11 cellular contexts compared by ENCODE assay signal in the genomic region with DNA sequence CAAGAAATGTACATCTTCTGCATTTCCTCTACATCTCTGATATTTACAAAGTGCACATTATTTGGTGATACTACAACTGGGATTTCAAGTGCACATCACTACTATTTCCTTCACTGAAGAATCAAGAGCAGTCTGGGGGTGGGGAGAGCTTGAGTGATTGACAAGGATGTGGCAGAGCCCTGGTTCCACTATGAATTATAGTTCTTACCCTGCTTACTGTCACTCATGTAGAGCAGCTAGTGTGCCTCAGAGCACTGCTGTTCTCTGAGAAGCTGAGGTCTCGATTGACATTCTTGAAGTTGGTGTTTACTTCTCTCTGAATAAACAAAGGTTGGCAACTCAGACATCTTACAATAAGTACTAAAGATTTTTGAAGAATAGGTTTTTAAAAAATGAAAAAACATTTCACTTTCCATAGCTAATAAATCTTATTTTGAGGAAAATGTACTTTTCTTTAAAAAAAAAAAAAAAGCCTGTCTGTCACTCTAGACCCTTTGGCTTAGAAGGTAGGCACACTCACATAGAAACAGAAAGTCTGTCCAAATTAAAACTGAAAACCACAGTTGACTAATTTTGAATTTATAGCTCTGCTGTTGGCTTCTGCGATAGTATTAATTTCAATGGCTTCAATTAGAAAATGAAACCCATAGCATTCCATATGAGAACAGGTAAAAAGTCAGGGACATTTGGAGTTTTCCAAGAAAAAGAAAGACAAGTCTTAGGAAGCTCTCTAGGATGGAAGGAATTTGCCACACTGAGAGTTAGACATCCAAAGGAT. TPM values are rescaled to one million over a fixed set of nuclear protein-coding genes. Genes with fewer than 3 reads are reported as not detected.
DNase-seq lines count a peak whose midpoint lies in the region; ATAC-seq and TF ChIP-seq lines count a peak whose summit lies in the region.
"Had no signal": no experiment of that assay in that cellular context is flagged by ENCODE, and none has a peak within 500 bp of the region (broad histone marks: within the 10 kb centered on the region; RNA-seq: fewer than 3 reads in every experiment).

No MANE protein-coding gene starts in this region.

- peaks cover 9% of the 10 kb centered on the region in 2 donors for H3K4me1 Mint-ChIP-seq in stimulated activated naive B cell treated with anti-CD40 and anti-IgM and Interleukin-4, amounts not matched to agents 10 μg/mL and 1 μg/mL and 100 μg/mL, for 72 hours

- no peak for DNase-seq in activated naive CD4-positive, alpha-beta T cell treated with anti-CD3 and anti-CD28 coated beads, Interleukin-2, amount 50 U/mL, for 72 hours (ENCODE audit: low spot score in 2 of 2)
- DNase-seq in activated naive CD4-positive, alpha-beta T cell treated with anti-CD3 and anti-CD28 coated beads, Interleukin-2, amount 50 U/mL, for 16 hours = no peak
- DNase-seq in stimulated activated naive B cell treated with anti-CD40 and anti-IgM and Interleukin-4, amounts not matched to agents 10 μg/mL and 1 μg/mL and 100 μg/mL, for 72 hours = no peak
- DNase-seq in BE2C (no peak), NCI-H1694 (lab: John Stamatoyannopoulos, UW) (no peak)
- no peak for DNase-seq in activated T-cell treated with anti-CD3 and anti-CD28 coated beads, Interleukin-2, amount 50 U/mL, for 1 hour
- DNase-seq: NCI-H446, stomach had no signal

- no peak overlapping the region for H3K27ac Mint-ChIP-seq in activated naive CD4-positive, alpha-beta T cell treated with anti-CD3 and anti-CD28 coated beads, Interleukin-2, amount 50 U/mL, for 72 hours
- H3K27ac Mint-ChIP-seq in stimulated activated naive B cell treated with anti-CD40 and anti-IgM and Interleukin-4, amounts not matched to agents 10 μg/mL and 1 μg/mL and 100 μg/mL, for 72 hours = no peak overlapping the region
- H3K27ac Mint-ChIP-seq: memory B cell had no signal

- no peaks in the 10 kb centered on the region for H3K36me3 ChIP-seq in BE2C
- H3K36me3 ChIP-seq: stomach had no signal

- peaks cover 55 to 62% of the 10 kb centered on the region in 2 donors for H3K27me3 Mint-ChIP-seq in stimulated activated naive B cell treated with anti-CD40 and anti-IgM and Interleukin-4, amounts not matched to agents 10 μg/mL and 1 μg/mL and 100 μg/mL, for 72 hours

- no peaks in the 10 kb centered on the region for H3K4me1 ChIP-seq in BE2C

- H3K4me3 ChIP-seq in BE2C (ENCODE audit: low read depth, low read length) = no peak overlapping the region
- H3K4me3 ChIP-seq: stomach had no signal

- H3K4me3 Mint-ChIP-seq in stimulated activated naive B cell treated with anti-CD40 and anti-IgM and Interleukin-4, amounts not matched to agents 10 μg/mL and 1 μg/mL and 100 μg/mL, for 72 hours = no peak overlapping the region
- H3K4me3 Mint-ChIP-seq: memory B cell had no signal

- ATAC-seq in activated naive CD4-positive, alpha-beta T cell treated with anti-CD3 and anti-CD28 coated beads, Interleukin-2, amount 50 U/mL, for 72 hours = peak; percentile 70 to 88
- ATAC-seq in GM21825 (IDR thresholded peaks at IDR 0.05; ENCODE audit: unreplicated experiment) (peak; percentile 84), HG03280 (IDR thresholded peaks at IDR 0.05; ENCODE audit: unreplicated experiment) (peak; percentile 74)
- peak; percentile 79 to 92 for ATAC-seq in stimulated activated naive B cell treated with anti-CD40 and anti-IgM and Interleukin-4, amounts not matched to agents 10 μg/mL and 1 μg/mL and 100 μg/mL, for 72 hours (replicated peaks)

- peaks cover 6 to 8% of the 10 kb centered on the region in 2 donors for H3K9me3 Mint-ChIP-seq in activated naive CD4-positive, alpha-beta T cell treated with anti-CD3 and anti-CD28 coated beads, Interleukin-2, amount 50 U/mL, for 72 hours
- H3K9me3 Mint-ChIP-seq in stimulated activated naive B cell treated with anti-CD40 and anti-IgM and Interleukin-4, amounts not matched to agents 10 μg/mL and 1 μg/mL and 100 μg/mL, for 72 hours = peaks cover 5 to 7% of the 10 kb centered on the region in 2 donors

- H3K36me3 Mint-ChIP-seq in activated naive CD4-positive, alpha-beta T cell treated with anti-CD3 and anti-CD28 coated beads, Interleukin-2, amount 50 U/mL, for 72 hours = peaks cover 13 to 15% of the 10 kb centered on the region in 2 donors
- no peaks in the 10 kb centered on the region for H3K36me3 Mint-ChIP-seq in stimulated activated naive B cell treated with anti-CD40 and anti-IgM and Interleukin-4, amounts not matched to agents 10 μg/mL and 1 μg/mL and 100 μg/mL, for 72 hours
- H3K36me3 Mint-ChIP-seq: memory B cell had no signal

- H3K9me3 ChIP-seq in BE2C = no peaks in the 10 kb centered on the region

- peaks cover 31% of the 10 kb centered on the region for H3K27me3 ChIP-seq in BE2C

- TF ChIP-seq CTCF in BE2C (IDR thresholded peaks at IDR 0.05; ENCODE audit: low read depth, low read length) = no peak

RNA-seq across cellular contexts. Expression of a gene that starts 5.6 kb away (rescaled TPM):
- not detected for total RNA-seq in activated naive CD4-positive, alpha-beta T cell treated with anti-CD3 and anti-CD28 coated beads, Interleukin-2, amount 50 U/mL, for 72 hours
- polyA plus RNA-seq in BE2C (2012; ENCODE audit: insufficient read depth, insufficient read length, low read depth) = 0.05 TPM
